ENCODE assay signal across 29 cellular contexts in genomic region chr6:13139119-13139518, GRCh38.
"Had no signal": no experiment of that assay in that cellular context is flagged by ENCODE, and none has a peak within 500 bp of the region (broad histone marks: within the 10 kb centered on the region; RNA-seq: fewer than 3 reads in every experiment).

No MANE protein-coding gene starts in this region.

- H3K36me3 Mint-ChIP-seq: mesothelial cell of epicardium; naive thymus-derived CD4-positive, alpha-beta T cell; natural killer cell treated with Interleukin-12 subunit alpha and Interleukin-12 subunit beta and Interleukin-15 and Interleukin-18, amount 100 ng/mL, for 72 hours; stimulated activated naive B cell treated with anti-CD40 and anti-IgM and Interleukin-4, amounts not matched to agents 10 μg/mL and 1 μg/mL and 100 μg/mL, for 72 hours had no signal

- ATAC-seq: naive thymus-derived CD4-positive, alpha-beta T cell; natural killer cell treated with Interleukin-12 subunit alpha and Interleukin-12 subunit beta and Interleukin-15 and Interleukin-18, amount 100 ng/mL, for 72 hours; right cardiac atrium; sciatic nerve; stimulated activated naive B cell treated with anti-CD40 and anti-IgM and Interleukin-4, amounts not matched to agents 10 μg/mL and 1 μg/mL and 100 μg/mL, for 72 hours; stimulated activated naive CD8-positive, alpha-beta T cell treated with anti-CD3 and anti-CD28 coated beads, Interleukin-15, Interleukin-2, amounts not matched to agents 100 U/mL and 50 U/mL, for 24 hours had no signal

- H3K27me3 Mint-ChIP-seq: stimulated activated naive B cell treated with anti-CD40 and anti-IgM and Interleukin-4, amounts not matched to agents 10 μg/mL and 1 μg/mL and 100 μg/mL, for 72 hours had no signal

- H3K4me1 ChIP-seq: prostate gland, stomach, testis, thyroid gland, transverse colon, vagina had no signal

- H3K4me3 ChIP-seq: left ventricle myocardium inferior, lung, pancreas, prostate gland, spleen, stomach, testis, thyroid gland, transverse colon, upper lobe of left lung, vagina had no signal

- H3K4me3 Mint-ChIP-seq: mesothelial cell of epicardium; naive thymus-derived CD4-positive, alpha-beta T cell; natural killer cell treated with Interleukin-12 subunit alpha and Interleukin-12 subunit beta and Interleukin-15 and Interleukin-18, amount 100 ng/mL, for 72 hours; neural crest cell; stimulated activated naive B cell treated with anti-CD40 and anti-IgM and Interleukin-4, amounts not matched to agents 10 μg/mL and 1 μg/mL and 100 μg/mL, for 72 hours had no signal

- DNase-seq: hypothalamus; islet precursor cell; left ventricle myocardium inferior; mesendoderm; naive thymus-derived CD4-positive, alpha-beta T cell; nucleus accumbens; pancreas; posterior cingulate gyrus; retina; right cardiac atrium; small intestine; spleen; stimulated activated CD4-positive, alpha-beta T cell treated with anti-CD3 and anti-CD28 coated beads, Interleukin-2, amount 100 ng/mL, for 48 hours; stimulated activated CD4-positive, alpha-beta T cell treated with anti-CD3 and anti-CD28 coated beads, Interleukin-4, amount 100 ng/mL, for 4 hours; stimulated activated CD8-positive, alpha-beta memory T cell treated with anti-CD3 and anti-CD28 coated beads, Interleukin-4, amount 100 ng/mL, for 48 hours; stimulated activated naive B cell treated with anti-CD40 and anti-IgM and Interleukin-4, amounts not matched to agents 10 μg/mL and 1 μg/mL and 100 μg/mL, for 72 hours; stimulated activated naive CD8-positive, alpha-beta T cell treated with anti-CD3 and anti-CD28 coated beads, Interleukin-15, Interleukin-2, amounts not matched to agents 100 U/mL and 50 U/mL, for 24 hours; stomach; testis; thyroid gland; transverse colon; upper lobe of left lung had no signal

- H3K27ac Mint-ChIP-seq: mesothelial cell of epicardium; naive thymus-derived CD4-positive, alpha-beta T cell; natural killer cell treated with Interleukin-12 subunit alpha and Interleukin-12 subunit beta and Interleukin-15 and Interleukin-18, amount 100 ng/mL, for 72 hours; stimulated activated naive B cell treated with anti-CD40 and anti-IgM and Interleukin-4, amounts not matched to agents 10 μg/mL and 1 μg/mL and 100 μg/mL, for 72 hours had no signal

- H3K9me3 ChIP-seq: left ventricle myocardium inferior, pancreas, prostate gland, stomach, testis, thyroid gland, transverse colon, upper lobe of left lung, vagina had no signal

- H3K4me1 Mint-ChIP-seq: mesothelial cell of epicardium had no signal

- FAIRE-seq: pancreas, small intestine had no signal

- H3K27me3 ChIP-seq: pancreas, spleen, stomach, testis, thyroid gland, transverse colon, upper lobe of left lung, vagina had no signal

- H3K27ac ChIP-seq: left ventricle myocardium inferior, pancreas, prostate gland, spleen, stomach, testis, thyroid gland, transverse colon, upper lobe of left lung, vagina had no signal

- H3K9me3 Mint-ChIP-seq: mesothelial cell of epicardium; natural killer cell treated with Interleukin-12 subunit alpha and Interleukin-12 subunit beta and Interleukin-15 and Interleukin-18, amount 100 ng/mL, for 72 hours; stimulated activated naive B cell treated with anti-CD40 and anti-IgM and Interleukin-4, amounts not matched to agents 10 μg/mL and 1 μg/mL and 100 μg/mL, for 72 hours had no signal

- H3K36me3 ChIP-seq: left ventricle myocardium inferior, pancreas, prostate gland, spleen, stomach, thyroid gland, transverse colon, upper lobe of left lung, vagina had no signal
